ENCODE assay signal across 8 cellular contexts in genomic region chr19:3334749-3335430, GRCh38. TPM values are rescaled to one million over a fixed set of nuclear protein-coding genes. Genes with fewer than 3 reads are reported as not detected.
DNase-seq lines count a peak whose midpoint lies in the region; ATAC-seq and TF ChIP-seq lines count a peak whose summit lies in the region.
"Not testable (repeated sequence)": the region's sequence is repeated elsewhere in the genome, so short reads cannot be mapped to it uniquely, and the experiment has no call there.

No MANE protein-coding gene starts in this region.

- H3K9ac ChIP-seq in BLaER1: not testable (repeated sequence)
- peak overlapping the region in 1 of 2 donors; percentile 38 for H3K9ac ChIP-seq in liver (ENCODE audit: low read depth in 1 of 2, low read length in 2 of 2)

- not testable (repeated sequence) for H4K20me1 ChIP-seq in BLaER1; osteoblast (ENCODE audit: insufficient read depth, low read length)

- intact Hi-C loops in body of pancreas (cut with DNase I): loop anchor here (5.0 kb wide), 1 partner anchor 97 kb away; no protein-coding TSS in a partner anchor
- intact Hi-C loops in stomach (cut with DNase I; ENCODE audit: low total_unique reads); uterus (cut with DNase I; ENCODE audit: low total_unique reads): not testable (repeated sequence)

- not testable (repeated sequence) for H3K27ac ChIP-seq in BLaER1
- peak overlapping the region; percentile 61 to 98 (median 86) for H3K27ac ChIP-seq in Peyer's patch
- peak overlapping the region; percentile 96 to 100 (median 98) for H3K27ac ChIP-seq in body of pancreas
- peak overlapping the region; percentile 79 to 94 (median 92) for H3K27ac ChIP-seq in gastroesophageal sphincter
- peak overlapping the region; percentile 94 to 95 for H3K27ac ChIP-seq in liver (ENCODE audit: low read depth in 1 of 2, low read length in 2 of 2)
- H3K27ac ChIP-seq in osteoblast (ENCODE audit: low read depth, low read length): peak overlapping the region; percentile 65
- peak overlapping the region; percentile 87 to 97 (median 96) for H3K27ac ChIP-seq in stomach
- peak overlapping the region; percentile 91 to 95 for H3K27ac ChIP-seq in uterus

- H3K27me3 ChIP-seq in BLaER1; Peyer's patch; body of pancreas; gastroesophageal sphincter; liver (ENCODE audit: control insufficient read depth in 4 of 4, insufficient read depth in 4 of 4, low read length in 3 of 4); osteoblast (ENCODE audit: insufficient read depth, low read length); stomach; uterus: not testable (repeated sequence)

- peak in 1 of 2 donors; percentile 8 for TF ChIP-seq RAD21 in liver (IDR thresholded peaks at IDR 0.05)

- H3K79me2 ChIP-seq in osteoblast (ENCODE audit: insufficient read depth, low read length): not testable (repeated sequence)

- TF ChIP-seq EP300 in gastroesophageal sphincter (IDR thresholded peaks at IDR 0.05); stomach (IDR thresholded peaks at IDR 0.05): not testable (repeated sequence)

- not testable (repeated sequence) for DNase-seq in Peyer's patch, body of pancreas, stomach, uterus
- peak; percentile 67 for DNase-seq in osteoblast (ENCODE audit: insufficient read length, low spot score, missing footprints)

- WGBS in body of pancreas, 2 donors: 60% methylated on average over 5 to 8 of the region's 8 CpGs
- WGBS in gastroesophageal sphincter (ENCODE audit: low coverage in 1 of 2), 2 donors: 59 to 84% methylated on average over 3 of the region's 8 CpGs
- 47% methylated on average over 8 of the region's 8 CpGs for WGBS in liver
- 53 to 72% (median 57%) methylated on average over 8 of the region's 8 CpGs for WGBS in stomach, 5 donors

- H3K4me2 ChIP-seq in BLaER1 (peak overlapping the region; percentile 86; the same call in 1 of the 2 replicates), osteoblast (ENCODE audit: insufficient read depth, low read length) (peak overlapping the region; percentile 67)

- H3K36me3 ChIP-seq in BLaER1; Peyer's patch; body of pancreas (replicated peaks in 1 of 2; ENCODE audit: insufficient read depth in 1 of 2, low read depth in 2 of 2); gastroesophageal sphincter; liver (ENCODE audit: control insufficient read depth in 4 of 4, insufficient read depth in 3 of 4, low read depth in 1 of 4, low read length in 3 of 4); osteoblast (ENCODE audit: insufficient read depth, low read length); stomach; uterus: not testable (repeated sequence)

- not testable (repeated sequence) for H3K4me3 ChIP-seq in BLaER1; Peyer's patch; body of pancreas; gastroesophageal sphincter; liver (ENCODE audit: low read depth in 1 of 3, low read length in 3 of 3); osteoblast (ENCODE audit: insufficient read depth, low read length); stomach; uterus

- TF ChIP-seq POLR2A in Peyer's patch (IDR thresholded peaks at IDR 0.05); body of pancreas (IDR thresholded peaks at IDR 0.05); gastroesophageal sphincter (IDR thresholded peaks at IDR 0.05); stomach (IDR thresholded peaks at IDR 0.05); uterus (IDR thresholded peaks at IDR 0.05): not testable (repeated sequence)

- TF ChIP-seq CTCF in Peyer's patch (IDR thresholded peaks at IDR 0.05); body of pancreas (IDR thresholded peaks at IDR 0.05); gastroesophageal sphincter (IDR thresholded peaks at IDR 0.05); liver (IDR thresholded peaks at IDR 0.05; ENCODE audit: low read depth, low read length, missing input control); osteoblast (IDR thresholded peaks at IDR 0.05; ENCODE audit: extremely low read depth, low read depth, low read length); stomach (IDR thresholded peaks at IDR 0.05); uterus (IDR thresholded peaks at IDR 0.05): not testable (repeated sequence)

- H3K4me1 ChIP-seq in BLaER1 (peaks cover 43% of the 10 kb centered on the region), Peyer's patch (peaks cover 6 to 35% (median 10%) of the 10 kb centered on the region in 4 donors), body of pancreas (peaks cover 62% of the 10 kb centered on the region), gastroesophageal sphincter (peaks cover 19 to 71% (median 41%) of the 10 kb centered on the region in 3 donors), liver (ENCODE audit: control insufficient read depth in 4 of 4, insufficient read depth in 4 of 4, low read length in 3 of 4) (peaks cover 25 to 47% (median 43%) of the 10 kb centered on the region in 4 donors), osteoblast (ENCODE audit: insufficient read depth, low read length) (peaks cover 25% of the 10 kb centered on the region), stomach (peaks cover 44 to 72% (median 56%) of the 10 kb centered on the region in 4 donors), uterus (peaks cover 11 to 17% of the 10 kb centered on the region in 2 donors)

- H3K9me3 ChIP-seq in BLaER1; Peyer's patch; body of pancreas; gastroesophageal sphincter; liver (ENCODE audit: control insufficient read depth in 4 of 4, low read length in 3 of 4); osteoblast (ENCODE audit: low read depth, low read length); stomach; uterus: not testable (repeated sequence)

- peak overlapping the region; percentile 32 for H2AFZ ChIP-seq in osteoblast (ENCODE audit: low read length)

- not testable (repeated sequence) for ATAC-seq in body of pancreas, gastroesophageal sphincter

TF ChIP-seq in liver, 16 proteins besides CTCF, POLR2A, EP300 and RAD21:
- TF ChIP-seq RXRA (IDR thresholded peaks at IDR 0.05): peak; percentile 70 to 78
- TF ChIP-seq HNF4A (conservative IDR thresholded peaks at IDR 0.05): peak; percentile 20 to 52
TF ChIP-seq in liver: peak in this region for 2; not testable (repeated sequence) for 14.

RNA-seq across cellular contexts. Expression of gene NFIC, which starts 31.5 kb away (rescaled TPM):
- total RNA-seq in Peyer's patch (100 to 1,000 TPM in 1 of 4 donors, 10 to 100 TPM in 3; 34.7 to 191 (median 64.9) TPM), body of pancreas (100 to 1,000 TPM; 178 to 186 TPM), gastroesophageal sphincter (100 to 1,000 TPM; 125 to 285 (median 155) TPM), liver (100 to 1,000 TPM in 1 of 2 donors, 10 to 100 TPM in 1; 12.8 to 100 TPM), osteoblast (57.2 and 61.2 TPM in 2 replicates), stomach (100 to 1,000 TPM in 2 of 5 donors, 10 to 100 TPM in 3; 32.3 to 251 (median 94.2) TPM), uterus (100 to 1,000 TPM in 2 of 4 donors, 10 to 100 TPM in 2; 18.5 to 361 (median 82.9) TPM)
- polyA plus RNA-seq in liver (10 to 100 TPM; 71.8 to 78.5 TPM), stomach (10 to 100 TPM; 16.7 to 61.5 (median 34.2) TPM)
